In the genomic region with DNA sequence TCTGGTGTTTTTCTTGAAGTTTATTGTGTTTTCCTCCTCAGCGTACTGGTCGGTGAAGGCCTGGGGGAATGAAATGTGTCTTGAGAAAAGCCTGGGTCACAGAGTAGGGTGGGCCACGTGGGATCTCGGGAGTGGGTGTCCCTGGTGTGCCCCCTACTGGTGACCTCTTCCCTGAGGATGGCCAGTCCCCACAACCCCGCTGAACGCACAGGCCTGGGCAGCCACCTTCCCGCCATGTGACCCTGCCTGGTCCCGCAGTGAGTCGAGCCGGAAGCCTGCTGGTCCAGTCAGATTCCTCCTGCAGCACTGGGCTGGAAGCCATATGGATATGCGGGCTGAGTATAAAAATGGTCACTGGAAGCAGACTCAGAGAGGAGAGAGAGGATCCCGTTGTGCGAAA, we compare ENCODE assay signal across 1 cellular context.
TF ChIP-seq lines count a peak whose summit lies in the region.

No MANE protein-coding gene starts in this region.

TF ChIP-seq in HepG2, 621 proteins besides CTCF, POLR2A, EP300 and RAD21:
- TF ChIP-seq ZNF256 (CRISPR knock-in tag; conservative IDR thresholded peaks at IDR 0.05) (no peak), SMC3 (IDR thresholded peaks at IDR 0.05; ENCODE audit: low read length) (no peak), ZMYM4 (CRISPR knock-in tag; IDR thresholded peaks at IDR 0.05) (no peak), ZFP37 (CRISPR knock-in tag; IDR thresholded peaks at IDR 0.05; ENCODE audit: borderline replicate concordance) (no peak), GPN1 (CRISPR knock-in tag; IDR thresholded peaks at IDR 0.05; ENCODE audit: borderline replicate concordance) (no peak)
- TF ChIP-seq, protein P1, sequence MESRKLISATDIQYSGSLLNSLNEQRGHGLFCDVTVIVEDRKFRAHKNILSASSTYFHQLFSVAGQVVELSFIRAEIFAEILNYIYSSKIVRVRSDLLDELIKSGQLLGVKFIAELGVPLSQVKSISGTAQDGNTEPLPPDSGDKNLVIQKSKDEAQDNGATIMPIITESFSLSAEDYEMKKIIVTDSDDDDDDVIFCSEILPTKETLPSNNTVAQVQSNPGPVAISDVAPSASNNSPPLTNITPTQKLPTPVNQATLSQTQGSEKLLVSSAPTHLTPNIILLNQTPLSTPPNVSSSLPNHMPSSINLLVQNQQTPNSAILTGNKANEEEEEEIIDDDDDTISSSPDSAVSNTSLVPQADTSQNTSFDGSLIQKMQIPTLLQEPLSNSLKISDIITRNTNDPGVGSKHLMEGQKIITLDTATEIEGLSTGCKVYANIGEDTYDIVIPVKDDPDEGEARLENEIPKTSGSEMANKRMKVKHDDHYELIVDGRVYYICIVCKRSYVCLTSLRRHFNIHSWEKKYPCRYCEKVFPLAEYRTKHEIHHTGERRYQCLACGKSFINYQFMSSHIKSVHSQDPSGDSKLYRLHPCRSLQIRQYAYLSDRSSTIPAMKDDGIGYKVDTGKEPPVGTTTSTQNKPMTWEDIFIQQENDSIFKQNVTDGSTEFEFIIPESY (CRISPR knock-in tag; IDR thresholded peaks at IDR 0.05), result peak; percentile 88
- TF ChIP-seq, protein P2, sequence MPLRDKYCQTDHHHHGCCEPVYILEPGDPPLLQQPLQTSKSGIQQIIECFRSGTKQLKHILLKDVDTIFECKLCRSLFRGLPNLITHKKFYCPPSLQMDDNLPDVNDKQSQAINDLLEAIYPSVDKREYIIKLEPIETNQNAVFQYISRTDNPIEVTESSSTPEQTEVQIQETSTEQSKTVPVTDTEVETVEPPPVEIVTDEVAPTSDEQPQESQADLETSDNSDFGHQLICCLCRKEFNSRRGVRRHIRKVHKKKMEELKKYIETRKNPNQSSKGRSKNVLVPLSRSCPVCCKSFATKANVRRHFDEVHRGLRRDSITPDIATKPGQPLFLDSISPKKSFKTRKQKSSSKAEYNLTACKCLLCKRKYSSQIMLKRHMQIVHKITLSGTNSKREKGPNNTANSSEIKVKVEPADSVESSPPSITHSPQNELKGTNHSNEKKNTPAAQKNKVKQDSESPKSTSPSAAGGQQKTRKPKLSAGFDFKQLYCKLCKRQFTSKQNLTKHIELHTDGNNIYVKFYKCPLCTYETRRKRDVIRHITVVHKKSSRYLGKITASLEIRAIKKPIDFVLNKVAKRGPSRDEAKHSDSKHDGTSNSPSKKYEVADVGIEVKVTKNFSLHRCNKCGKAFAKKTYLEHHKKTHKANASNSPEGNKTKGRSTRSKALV (CRISPR knock-in tag; IDR thresholded peaks at IDR 0.05), result no peak
TF ChIP-seq in HepG2: peak in this region for 1.
